In the genomic region with DNA sequence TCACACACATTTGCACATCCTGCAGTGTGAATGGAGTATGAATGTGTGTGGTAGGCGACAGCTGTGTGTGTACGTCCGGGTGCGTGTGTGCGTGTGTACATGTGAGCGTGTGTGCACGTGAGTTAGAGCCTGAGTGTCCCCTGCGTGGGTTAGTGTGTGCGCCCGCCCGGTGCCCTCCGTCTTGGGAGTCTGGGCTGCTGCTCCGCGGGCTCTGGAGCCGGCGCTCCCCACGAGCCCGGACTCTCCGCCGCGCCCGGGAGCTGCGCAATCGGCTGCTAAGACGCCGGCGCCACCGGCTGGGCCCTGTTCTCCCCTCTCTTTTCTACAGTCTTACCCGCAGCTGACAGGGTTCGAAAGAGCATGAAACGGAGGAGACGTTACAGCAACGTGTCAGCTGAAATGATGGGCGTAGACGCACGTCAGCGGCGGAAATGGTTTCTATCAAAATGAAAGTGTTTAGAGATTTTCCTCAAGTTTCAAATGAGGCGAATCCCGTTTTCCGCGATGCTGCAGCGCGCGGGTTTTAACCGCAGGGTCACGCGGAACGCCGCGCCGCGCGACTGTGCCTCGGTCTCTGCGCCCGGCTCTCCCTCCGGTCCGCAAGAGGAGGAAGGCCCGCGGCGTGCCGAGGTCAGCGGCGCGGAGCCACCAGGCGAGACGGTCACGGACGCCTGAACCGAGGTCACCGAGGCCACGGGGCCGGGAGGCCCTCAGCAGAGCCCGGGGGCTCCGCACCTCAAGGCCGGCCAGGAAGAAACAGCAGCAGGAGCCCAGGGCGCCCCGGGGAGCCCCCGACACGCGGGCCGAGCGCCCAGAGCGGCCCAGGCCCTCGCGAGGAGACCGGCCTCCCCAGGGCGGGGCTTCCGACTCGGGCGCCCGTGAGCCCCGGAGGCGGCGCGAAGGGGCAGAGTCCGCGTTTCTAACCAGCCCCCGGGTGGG, we compare ENCODE assay signal across 8 cellular contexts.
DNase-seq lines count a peak whose midpoint lies in the region; ATAC-seq and TF ChIP-seq lines count a peak whose summit lies in the region.

No MANE protein-coding gene starts in this region.

- H3K27me3 ChIP-seq in NT2/D1 (ENCODE audit: insufficient read depth, insufficient read length): peaks cover 50% of the 10 kb centered on the region
- H3K27me3 ChIP-seq in ovary: no peaks in the 10 kb centered on the region
- H3K27me3 ChIP-seq in tibial artery: peaks cover 0 to 40% of the 10 kb centered on the region in 2 donors

- TF ChIP-seq CTCF in ovary (IDR thresholded peaks at IDR 0.05): no peak
- no peak for TF ChIP-seq CTCF in tibial artery (IDR thresholded peaks at IDR 0.05)

- DNase-seq in ACHN (peak; percentile 37), GM19240 (ENCODE audit: insufficient read length, low spot score) (peak; percentile 66), NT2/D1 (ENCODE audit: low read depth, low spot score) (no peak), Right ventricle myocardium inferior (ENCODE audit: missing footprints) (peak; percentile 64), ovary (peak in 4 of 5 donors; percentile 18 to 45 (median 30)), tibial artery (peak in 1 of 2 donors; percentile 65), NCI-H510A (lab: John Stamatoyannopoulos, UW) (no peak)
- peak; percentile 40 for DNase-seq in activated gamma-delta T cell treated with anti-CD3 and anti-CD28 coated beads, Interleukin-2, amount 50 U/mL, for 16 hours (ENCODE audit: low read depth)

- ATAC-seq in Right ventricle myocardium inferior: peak; percentile 70

- intact Hi-C loops in Right ventricle myocardium inferior (cut with DNase I): no loop called here
- intact Hi-C loops in ovary (cut with DNase I): no loop called here
- intact Hi-C loops in tibial artery (cut with DNase I; ENCODE audit: low total_unique reads): no loop called here

- H3K9me3 ChIP-seq in NT2/D1 (ENCODE audit: insufficient read depth, low read length) (no peaks in the 10 kb centered on the region; the same call in 1 of the 2 replicates), ovary (no peaks in the 10 kb centered on the region), tibial artery (no peaks in the 10 kb centered on the region)

- peak overlapping the region; percentile 76 for H3K9ac ChIP-seq in NT2/D1 (ENCODE audit: insufficient read length, low read depth)

- 0 to 1% (median 0%) methylated on average over 76 to 100 of the region's 100 CpGs for WGBS in ovary, 3 donors

- TF ChIP-seq POLR2A in ovary (IDR thresholded peaks at IDR 0.05): no peak

- no peaks in the 10 kb centered on the region for H3K36me3 ChIP-seq in NT2/D1 (ENCODE audit: insufficient read depth, insufficient read length, low read length)
- no peaks in the 10 kb centered on the region for H3K36me3 ChIP-seq in ovary
- no peaks in the 10 kb centered on the region for H3K36me3 ChIP-seq in tibial artery

- H3K4me3 ChIP-seq in NT2/D1 (ENCODE audit: insufficient read length, low read depth): peak overlapping the region; percentile 60
- peak overlapping the region; percentile 47 for H3K4me3 ChIP-seq in ovary
- H3K4me3 ChIP-seq in tibial artery: peak overlapping the region; percentile 55 to 73

- in situ Hi-C loops in ACHN (cut with HindIII; ENCODE audit: low pct_ligation_motif_present, low pct_unique_long_range_greater_than_20kb, low sequenced_read_pairs): no loop called here

- H3K4me1 ChIP-seq in NT2/D1 (ENCODE audit: insufficient read depth, insufficient read length) (peaks cover 8% of the 10 kb centered on the region), ovary (ENCODE audit: insufficient read depth) (peaks cover 1% of the 10 kb centered on the region), tibial artery (peaks cover 0 to 26% (median 16%) of the 10 kb centered on the region in 4 donors)

- no peak overlapping the region for H3K27ac ChIP-seq in ovary
- peak overlapping the region; percentile 43 for H3K27ac ChIP-seq in tibial artery

- TF ChIP-seq EP300 in ovary (IDR thresholded peaks at IDR 0.05): no peak

Comparison
In these comparisons a context has a peak if more than half of its experiments do, and no peak if none do; other contexts are left out.
1. DNase-seq: peak in ACHN (single experiment), GM19240 (single experiment), activated gamma-delta T cell treated with anti-CD3 and anti-CD28 coated beads, Interleukin-2, amount 50 U/mL, for 16 hours (single experiment), Right ventricle myocardium inferior (single experiment) and ovary (4 of 5); none in NT2/D1 (single experiment) and NCI-H510A (single experiment).
2. H3K27ac ChIP-seq: peak in tibial artery (2 of 2); none in ovary (0 of 2).
3. Peak in every context shown above with its lines, with median percentiles within 50 percentile points of each other: H3K4me3 ChIP-seq.